ENCODE assay signal across 8 cellular contexts in the genomic region with DNA sequence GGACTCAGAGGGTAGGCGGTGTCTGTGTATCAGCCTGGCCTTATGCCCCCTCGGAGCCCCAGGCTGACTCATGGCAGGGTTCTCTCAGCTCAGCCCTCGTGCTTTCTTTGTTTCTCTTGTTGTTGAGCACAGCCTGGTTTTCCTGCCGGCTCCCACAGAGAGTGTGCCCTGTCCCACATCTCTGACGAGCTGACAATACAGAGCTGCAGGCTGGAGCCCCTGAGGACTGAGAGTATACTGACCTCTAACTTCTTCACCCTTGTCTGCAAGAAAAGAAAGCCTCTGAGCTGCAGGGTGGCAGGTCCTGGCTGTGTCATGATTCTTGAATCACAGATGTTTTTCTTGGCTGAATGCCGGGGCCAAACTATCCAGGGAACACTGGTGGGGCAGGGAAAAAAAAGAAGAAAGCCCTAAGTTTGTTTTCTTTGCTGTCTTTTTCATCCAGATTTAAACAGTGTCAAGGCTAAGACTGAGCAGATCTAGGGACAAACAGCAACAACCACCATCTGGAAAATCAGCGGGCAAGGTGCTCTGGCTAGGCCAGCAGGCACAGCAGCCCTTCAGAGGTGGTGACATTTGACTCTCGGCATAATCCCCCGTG.
A peak's percentile ranks its signal among the peaks of the same experiment; 100 is the strongest.
DNase-seq lines count a peak whose midpoint lies in the region; ATAC-seq and TF ChIP-seq lines count a peak whose summit lies in the region.

No MANE protein-coding gene starts in this region.

- no peaks in the 10 kb centered on the region for H3K27me3 ChIP-seq in RWPE2 (ENCODE audit: insufficient read depth, poor library complexity, severe bottlenecking)

- no peaks in the 10 kb centered on the region for H3K36me3 Mint-ChIP-seq in activated CD8-positive, alpha-beta T cell treated with anti-CD3 and anti-CD28 coated beads for 36 hours (ENCODE audit: low read depth)
- H3K36me3 Mint-ChIP-seq in activated CD4-positive, alpha-beta T cell treated with anti-CD3 and anti-CD28 coated beads for 36 hours (ENCODE audit: low read depth): no peaks in the 10 kb centered on the region

- no peak overlapping the region for H3K4me3 ChIP-seq in RWPE2 (ENCODE audit: severe bottlenecking)
- peak overlapping the region; percentile 0 to 36 for H3K4me3 ChIP-seq in foreskin fibroblast (ENCODE audit: low read depth in 1 of 2, low read length in 2 of 2)

- POLR2A ChIA-PET in activated CD8-positive, alpha-beta T cell treated with anti-CD3 and anti-CD28 coated beads for 36 hours (lab: Charles Lee): no interaction called here
- POLR2A ChIA-PET in activated CD4-positive, alpha-beta T cell treated with anti-CD3 and anti-CD28 coated beads for 36 hours (lab: Charles Lee): no interaction called here

- H3K9me3 Mint-ChIP-seq in activated CD8-positive, alpha-beta T cell treated with anti-CD3 and anti-CD28 coated beads for 36 hours: no peaks in the 10 kb centered on the region
- no peaks in the 10 kb centered on the region for H3K9me3 Mint-ChIP-seq in activated CD4-positive, alpha-beta T cell treated with anti-CD3 and anti-CD28 coated beads for 36 hours (ENCODE audit: low read depth)

- peak; percentile 92 for ATAC-seq in RWPE2 (ENCODE audit: low read depth)
- no peak for ATAC-seq in activated CD8-positive, alpha-beta T cell treated with anti-CD3 and anti-CD28 coated beads for 36 hours
- ATAC-seq in activated CD4-positive, alpha-beta T cell treated with anti-CD3 and anti-CD28 coated beads for 36 hours: no peak

- intact Hi-C loops in activated CD8-positive, alpha-beta T cell treated with anti-CD3 and anti-CD28 coated beads for 36 hours (cut with micrococcal nuclease): no loop called here
- intact Hi-C loops in activated CD4-positive, alpha-beta T cell treated with anti-CD3 and anti-CD28 coated beads for 36 hours (cut with DNase I, micrococcal nuclease): no loop called here

- H3K27ac ChIP-seq in RWPE2 (ENCODE audit: poor library complexity, severe bottlenecking): peak overlapping the region; percentile 26

- H3K4me3 Mint-ChIP-seq in activated CD8-positive, alpha-beta T cell treated with anti-CD3 and anti-CD28 coated beads for 36 hours: no peak overlapping the region
- H3K4me3 Mint-ChIP-seq in activated CD4-positive, alpha-beta T cell treated with anti-CD3 and anti-CD28 coated beads for 36 hours: no peak overlapping the region

- H3K4me1 Mint-ChIP-seq in activated CD8-positive, alpha-beta T cell treated with anti-CD3 and anti-CD28 coated beads for 36 hours (ENCODE audit: low read depth): no peaks in the 10 kb centered on the region
- H3K4me1 Mint-ChIP-seq in activated CD4-positive, alpha-beta T cell treated with anti-CD3 and anti-CD28 coated beads for 36 hours: no peaks in the 10 kb centered on the region

- CTCF ChIA-PET in activated CD8-positive, alpha-beta T cell treated with anti-CD3 and anti-CD28 coated beads for 36 hours (lab: Charles Lee): no interaction called here
- CTCF ChIA-PET in activated CD4-positive, alpha-beta T cell treated with anti-CD3 and anti-CD28 coated beads for 36 hours (lab: Charles Lee): no interaction called here

- peaks cover 14% of the 10 kb centered on the region for H3K4me1 ChIP-seq in RWPE2 (ENCODE audit: insufficient read depth, poor library complexity, severe bottlenecking)

- no peaks in the 10 kb centered on the region for H3K36me3 ChIP-seq in RWPE2 (ENCODE audit: low read depth)

- in situ Hi-C loops in GM13976 (cut with MboI; ENCODE audit: low sequenced_read_pairs, unreplicated experiment): loop anchor here (25.0 kb wide), 1 partner anchor 113 kb away; no protein-coding TSS in a partner anchor

- peak; percentile 13 for TF ChIP-seq CTCF in RWPE2 (IDR thresholded peaks at IDR 0.05; ENCODE audit: poor library complexity, severe bottlenecking)
- TF ChIP-seq CTCF in foreskin fibroblast (IDR thresholded peaks at IDR 0.05; ENCODE audit: low read depth, low read length): no peak
- no peak for TF ChIP-seq CTCF in GM13976 (IDR thresholded peaks at IDR 0.05; ENCODE audit: borderline replicate concordance, control extremely low read depth, extremely low read depth, insufficient read depth, missing control alignments)
- TF ChIP-seq CTCF in activated CD8-positive, alpha-beta T cell treated with anti-CD3 and anti-CD28 coated beads for 36 hours (IDR thresholded peaks at IDR 0.05): no peak

- H3K27ac Mint-ChIP-seq in activated CD8-positive, alpha-beta T cell treated with anti-CD3 and anti-CD28 coated beads for 36 hours: no peak overlapping the region
- no peak overlapping the region for H3K27ac Mint-ChIP-seq in activated CD4-positive, alpha-beta T cell treated with anti-CD3 and anti-CD28 coated beads for 36 hours

- no peaks in the 10 kb centered on the region for H3K27me3 Mint-ChIP-seq in activated CD8-positive, alpha-beta T cell treated with anti-CD3 and anti-CD28 coated beads for 36 hours
- H3K27me3 Mint-ChIP-seq in activated CD4-positive, alpha-beta T cell treated with anti-CD3 and anti-CD28 coated beads for 36 hours: peaks cover 16% of the 10 kb centered on the region

- DNase-seq in EH (ENCODE audit: low read depth): peak; percentile 70
- DNase-seq in RWPE2 (ENCODE audit: low spot score): no peak
- peak; percentile 77 to 91 for DNase-seq in foreskin fibroblast
- DNase-seq in pons (ENCODE audit: low spot score): peak; percentile 65
- DNase-seq in activated CD4-positive, CD25-positive, alpha-beta regulatory T cell treated with anti-CD3 and anti-CD28 coated beads, Interleukin-2, amount 50 U/mL, for 72 hours: no peak
- DNase-seq in GM13976 (ENCODE audit: low spot score): no peak
- no peak for DNase-seq in activated CD8-positive, alpha-beta T cell treated with anti-CD3 and anti-CD28 coated beads for 36 hours
- DNase-seq in activated CD4-positive, alpha-beta T cell treated with anti-CD3 and anti-CD28 coated beads for 36 hours: no peak

- H3K9me3 ChIP-seq in RWPE2 (ENCODE audit: severe bottlenecking): no peaks in the 10 kb centered on the region

Comparison
In these comparisons a context has a peak if more than half of its experiments do, and no peak if none do; other contexts are left out.
1. DNase-seq: peak in EH (single experiment), foreskin fibroblast (2 of 2) and pons (single experiment); none in RWPE2 (single experiment), activated CD4-positive, CD25-positive, alpha-beta regulatory T cell treated with anti-CD3 and anti-CD28 coated beads, Interleukin-2, amount 50 U/mL, for 72 hours (single experiment), GM13976 (single experiment), activated CD8-positive, alpha-beta T cell treated with anti-CD3 and anti-CD28 coated beads for 36 hours (single experiment) and activated CD4-positive, alpha-beta T cell treated with anti-CD3 and anti-CD28 coated beads for 36 hours (single experiment).